8 cellular contexts compared by ENCODE assay signal in genomic region chr7:142808461-142808801, GRCh38. TPM values are rescaled to one million over a fixed set of nuclear protein-coding genes. Genes with fewer than 3 reads are reported as not detected.
DNase-seq lines count a peak whose midpoint lies in the region; ATAC-seq and TF ChIP-seq lines count a peak whose summit lies in the region.

No MANE protein-coding gene starts in this region.

- H3K4me1 ChIP-seq in mucosa of rectum (ENCODE audit: control insufficient read depth in 2 of 2, insufficient read depth in 2 of 2, low read length in 2 of 2) (peaks cover 0 to 3% of the 10 kb centered on the region in 2 donors), ascending aorta (no peaks in the 10 kb centered on the region)

- peak overlapping the region in 1 of 2 donors; percentile 38 for H3K9ac ChIP-seq in mucosa of rectum (ENCODE audit: low read depth in 1 of 2, low read length in 2 of 2)

- H3K36me3 ChIP-seq in KOPT-K1 (ENCODE audit: insufficient read depth, low read length) (peaks cover 11% of the 10 kb centered on the region), mucosa of rectum (ENCODE audit: control insufficient read depth in 2 of 2, insufficient read depth in 2 of 2, low read length in 2 of 2) (no peaks in the 10 kb centered on the region), ascending aorta (no peaks in the 10 kb centered on the region)

- H3K9me3 ChIP-seq in KOPT-K1 (ENCODE audit: insufficient read depth, low read length, poor library complexity, severe bottlenecking) = no peaks in the 10 kb centered on the region
- H3K9me3 ChIP-seq in mucosa of rectum (ENCODE audit: control insufficient read depth in 2 of 2, low read length in 2 of 2) = no peaks in the 10 kb centered on the region
- H3K9me3 ChIP-seq in ascending aorta = no peaks in the 10 kb centered on the region

- DNase-seq in ascending aorta (ENCODE audit: low spot score in 2 of 2) (no peak), AG08395 (ENCODE audit: low spot score) (no peak), SIG-M5 treated with dmso at 0.1 percent for 504 hours (lab: John Stamatoyannopoulos, UW; ENCODE audit: unreplicated experiment) (no peak)
- DNase-seq in effector CD8-positive, alpha-beta T cell (lab: John Stamatoyannopoulos, UW) = no peak

- peak; percentile 32 for ATAC-seq in GM18867 (IDR thresholded peaks at IDR 0.05; ENCODE audit: unreplicated experiment)
- ATAC-seq in HG02571 (IDR thresholded peaks at IDR 0.05; ENCODE audit: unreplicated experiment) = peak; percentile 20

- TF ChIP-seq CTCF in ascending aorta (IDR thresholded peaks at IDR 0.05) = no peak

- H3K4me3 ChIP-seq in mucosa of rectum (ENCODE audit: low read length in 2 of 2) (no peak overlapping the region), ascending aorta (no peak overlapping the region)

- H3K27me3 ChIP-seq in mucosa of rectum (ENCODE audit: control insufficient read depth in 2 of 2, insufficient read depth in 2 of 2, low read length in 2 of 2) = peaks cover 0 to 2% of the 10 kb centered on the region in 2 donors
- H3K27me3 ChIP-seq in ascending aorta = no peaks in the 10 kb centered on the region

- intact Hi-C loops in ascending aorta (cut with DNase I) = no loop called here

- H3K27ac ChIP-seq in KOPT-K1 (ENCODE audit: low read depth, low read length, poor library complexity, severe bottlenecking) = peak overlapping the region; percentile 100
- peak overlapping the region; percentile 46 to 67 for H3K27ac ChIP-seq in mucosa of rectum (ENCODE audit: low read depth in 2 of 2, low read length in 2 of 2)
- no peak overlapping the region for H3K27ac ChIP-seq in ascending aorta

RNA-seq across cellular contexts. Expression of gene PRSS2, which starts 37.7 kb away (rescaled TPM):
- not detected for total RNA-seq in ascending aorta

RNA-seq across cellular contexts. Expression of gene EPHB6, which starts 46.4 kb away (rescaled TPM):
- 13.1 TPM for total RNA-seq in ascending aorta

RNA-seq across cellular contexts. Expression of gene PRSS1, which starts 59.2 kb away (rescaled TPM):
- not detected for total RNA-seq in ascending aorta

Comparison
In these comparisons a context has a peak if more than half of its experiments do, and no peak if none do; other contexts are left out.
1. H3K27ac ChIP-seq: peak in KOPT-K1 (single experiment) and mucosa of rectum (2 of 2); none in ascending aorta (0 of 2).